ENCODE assay signal across 18 cellular contexts in the genomic region with DNA sequence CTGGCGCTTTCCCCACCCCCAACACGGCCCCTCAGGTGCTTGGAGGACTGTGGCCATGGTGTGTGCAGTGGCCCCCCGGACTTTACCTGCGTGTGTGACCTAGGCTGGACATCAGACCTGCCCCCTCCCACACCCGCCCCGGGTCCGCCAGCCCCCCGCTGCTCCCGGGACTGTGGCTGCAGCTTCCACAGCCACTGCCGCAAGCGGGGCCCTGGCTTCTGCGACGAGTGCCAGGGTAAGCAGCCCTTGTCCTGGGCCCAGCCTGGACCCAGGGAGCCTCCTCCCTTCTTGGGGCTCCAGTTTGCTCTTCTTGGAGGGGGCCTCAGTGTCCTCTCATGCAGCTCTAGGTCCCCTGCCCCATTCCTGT. TPM values are rescaled to one million over a fixed set of nuclear protein-coding genes. Genes with fewer than 3 reads are reported as not detected.
DNase-seq lines count a peak whose midpoint lies in the region; ATAC-seq and TF ChIP-seq lines count a peak whose summit lies in the region.
"Had no signal": no experiment of that assay in that cellular context is flagged by ENCODE, and none has a peak within 500 bp of the region (broad histone marks: within the 10 kb centered on the region; RNA-seq: fewer than 3 reads in every experiment).

No MANE protein-coding gene starts in this region.

- H3K4me3 ChIP-seq in dorsolateral prefrontal cortex (peak overlapping the region in 41 of 59 donors; percentile 7 to 55 (median 33)), sigmoid colon (no peak overlapping the region), uterus (no peak overlapping the region)
- H3K4me3 ChIP-seq: GM12878 had no signal

- H3K36me3 ChIP-seq in sigmoid colon (peaks cover 23 to 82% (median 29%) of the 10 kb centered on the region in 4 donors), uterus (no peaks in the 10 kb centered on the region)

- no peaks in the 10 kb centered on the region for H3K27me3 ChIP-seq in dorsolateral prefrontal cortex
- no peaks in the 10 kb centered on the region for H3K27me3 ChIP-seq in layer of hippocampus (ENCODE audit: control insufficient read depth, insufficient read depth, low read length)
- no peaks in the 10 kb centered on the region for H3K27me3 ChIP-seq in sigmoid colon
- no peaks in the 10 kb centered on the region for H3K27me3 ChIP-seq in uterus

- H3K27ac ChIP-seq in dorsolateral prefrontal cortex, result peak overlapping the region in 40 of 59 donors; percentile 13 to 98 (median 73)
- peak overlapping the region; percentile 30 for H3K27ac ChIP-seq in layer of hippocampus (ENCODE audit: low read depth, low read length)
- H3K27ac ChIP-seq in temporal lobe (ENCODE audit: low read depth, low read length), result peak overlapping the region; percentile 91
- H3K27ac ChIP-seq in sigmoid colon, result no peak overlapping the region
- H3K27ac ChIP-seq in uterus, result no peak overlapping the region
- H3K27ac ChIP-seq: 22Rv1, C4-2B, HL-60 had no signal

- TF ChIP-seq CTCF in dorsolateral prefrontal cortex (IDR thresholded peaks at IDR 0.05 in 54 of 56, conservative IDR thresholded peaks at IDR 0.05 in 2 of 56; ENCODE audit: low read depth in 1 of 56, partially characterized antibody in 56 of 56) (no peak), sigmoid colon (IDR thresholded peaks at IDR 0.05) (no peak), uterus (IDR thresholded peaks at IDR 0.05) (no peak)

- DNase-seq in NCI-H748 (lab: John Stamatoyannopoulos, UW; ENCODE audit: unreplicated experiment), result peak; percentile 43
- no peak for DNase-seq in NCI-H748 treated with DMSO at 0.1 percent for 48 hours (lab: John Stamatoyannopoulos, UW)
- no peak for DNase-seq in dorsolateral prefrontal cortex
- DNase-seq in sigmoid colon, result no peak
- no peak for DNase-seq in uterus
- DNase-seq: AML-193, GOT3, HCEC 1CT had no signal

- H3K9me3 ChIP-seq in sigmoid colon (no peaks in the 10 kb centered on the region), uterus (no peaks in the 10 kb centered on the region)

- TF ChIP-seq POLR2A in sigmoid colon (IDR thresholded peaks at IDR 0.05) (no peak), uterus (IDR thresholded peaks at IDR 0.05) (no peak)

- TF ChIP-seq EP300 in sigmoid colon (IDR thresholded peaks at IDR 0.05), result no peak

- H3K4me1 ChIP-seq in sigmoid colon, result no peaks in the 10 kb centered on the region
- H3K4me1 ChIP-seq in uterus, result no peaks in the 10 kb centered on the region

- intact Hi-C loops in dorsolateral prefrontal cortex (cut with DNase I) (no loop called here), sigmoid colon (cut with DNase I) (no loop called here), uterus (cut with DNase I; ENCODE audit: low total_unique reads) (no loop called here)

- 95% methylated on average over 13 of the region's 13 CpGs for WGBS in sigmoid colon, 2 donors

- ATAC-seq in HG02852 (IDR thresholded peaks at IDR 0.05; ENCODE audit: unreplicated experiment), result no peak

RNA-seq across cellular contexts. Expression of a gene that starts 27.4 kb away (rescaled TPM):
- total RNA-seq in dorsolateral prefrontal cortex (100 to 1,000 TPM in 87 of 120 experiments, 10 to 100 TPM in 33; 53.4 to 167 (median 109) TPM), temporal lobe (56.5 TPM), sigmoid colon (10 to 100 TPM in 2 of 4 donors, 1 to 10 TPM in 2; 5.4 to 21.6 (median 9.3) TPM), uterus (10 to 100 TPM in 3 of 4 donors, 1 to 10 TPM in 1; 3.6 to 30.0 (median 19.1) TPM)
- 10 to 100 TPM in 1 of 3 donors, 1 to 10 TPM in 2; 1.8 to 13.9 (median 2.3) TPM for polyA plus RNA-seq in sigmoid colon

RNA-seq across cellular contexts. Expression of a gene that starts 37.2 kb away (rescaled TPM):
- total RNA-seq in dorsolateral prefrontal cortex (1 to 10 TPM in 51 of 120 experiments, under 1 TPM in 5, not detected in 64; 0.84 to 3.8 (median 1.4) TPM), temporal lobe (not detected), sigmoid colon (not detected), uterus (1 to 10 TPM in 1 of 4 donors, not detected in 3; 2.6 TPM)
- polyA plus RNA-seq in sigmoid colon, result 10 to 100 TPM in 1 of 3 donors, 1 to 10 TPM in 2; 6.1 to 21.0 (median 9.7) TPM
- total RNA-seq: A673; CD4-positive, alpha-beta memory T cell; GM12878 had no signal

RNA-seq across cellular contexts. Expression of a gene that starts 39.8 kb away (rescaled TPM):
- total RNA-seq in dorsolateral prefrontal cortex (100 to 1,000 TPM in 4 of 120 experiments, 10 to 100 TPM in 116; 30.7 to 105 (median 68.9) TPM), temporal lobe (54.6 TPM), sigmoid colon (1 to 10 TPM in 1 of 4 donors, under 1 TPM in 2, not detected in 1; 0.54 to 4.4 (median 0.71) TPM), uterus (under 1 TPM in 1 of 4 donors, not detected in 3; 0.69 TPM)
- polyA plus RNA-seq in sigmoid colon, result under 1 TPM in 1 of 3 donors, not detected in 2; 0.58 TPM
- total RNA-seq: CD4-positive, alpha-beta memory T cell; G401 had no signal
- polyA plus RNA-seq: CD4-positive, alpha-beta memory T cell had no signal

RNA-seq across cellular contexts. Expression of a gene that starts 50.5 kb away (rescaled TPM):
- total RNA-seq in dorsolateral prefrontal cortex, result 10 to 100 TPM; 16.2 to 58.0 (median 31.5) TPM
- total RNA-seq in temporal lobe, result 178 TPM
- total RNA-seq in sigmoid colon, result 1 to 10 TPM; 5.6 to 8.6 (median 6.0) TPM
- polyA plus RNA-seq in sigmoid colon, result 10 to 100 TPM; 27.0 to 44.3 (median 27.7) TPM
- 10 to 100 TPM in 2 of 4 donors, 1 to 10 TPM in 1, not detected in 1; 5.6 to 35.0 (median 19.4) TPM for total RNA-seq in uterus

RNA-seq across cellular contexts. Expression of a gene that starts 50.9 kb away (rescaled TPM):
- total RNA-seq in dorsolateral prefrontal cortex (1 to 10 TPM in 112 of 120 experiments, under 1 TPM in 8; 0.46 to 5.4 (median 2.1) TPM), temporal lobe (3.0 TPM), sigmoid colon (not detected), uterus (under 1 TPM in 1 of 4 donors, not detected in 3; 0.14 TPM)
- polyA plus RNA-seq in sigmoid colon, result under 1 TPM in 2 of 3 donors, not detected in 1; 0.69 to 0.79 TPM

Comparison
In these comparisons a context has a peak if more than half of its experiments do, and no peak if none do; other contexts are left out.
1. H3K27ac ChIP-seq: peak in dorsolateral prefrontal cortex (40 of 59), layer of hippocampus (single experiment) and temporal lobe (single experiment); none in sigmoid colon (0 of 4) and uterus (0 of 2).
2. H3K4me3 ChIP-seq: peak in dorsolateral prefrontal cortex (41 of 59); none in sigmoid colon (0 of 4) and uterus (0 of 2).
3. RNA of a gene that starts 39.8 kb away (total RNA-seq): 30.7 to 105 TPM in dorsolateral prefrontal cortex and 54.6 TPM in temporal lobe (single experiment); 0.54 to 4.4 TPM in sigmoid colon and 0.69 TPM in uterus; every median in the first group is over 4 times any median in the second.